8 cellular contexts compared by ENCODE assay signal in the genomic region with DNA sequence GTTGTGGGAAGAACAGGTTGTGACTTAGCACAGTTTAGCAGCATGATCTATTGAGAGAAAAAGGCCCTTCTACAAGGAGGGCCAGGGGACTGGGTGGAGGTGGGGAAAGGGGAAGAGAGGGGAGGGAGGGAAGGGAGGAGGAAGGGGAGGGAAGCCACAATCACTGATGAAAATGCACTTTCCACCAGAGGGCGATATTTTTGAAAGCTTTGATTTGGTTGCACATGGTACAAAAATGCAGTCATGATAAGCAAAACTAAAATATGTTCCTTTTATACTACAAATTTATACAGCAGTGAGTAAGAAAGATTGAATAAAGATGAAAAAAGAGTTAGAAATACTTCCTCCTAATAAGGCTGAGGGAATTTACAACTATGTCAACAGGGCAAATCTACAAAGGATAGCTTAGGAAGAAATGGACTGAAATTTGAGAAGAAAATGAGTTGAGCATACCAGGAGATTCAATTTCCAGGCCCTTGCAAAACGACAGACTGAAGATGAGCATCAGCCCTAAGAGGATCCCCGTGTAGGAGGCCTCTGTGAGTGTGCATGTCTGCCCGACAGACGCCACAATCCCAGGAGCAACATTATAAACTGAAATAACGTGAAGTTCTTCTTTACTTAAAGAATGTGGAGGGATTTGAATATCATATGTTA. TPM values are rescaled to one million over a fixed set of nuclear protein-coding genes. Genes with fewer than 3 reads are reported as not detected.
A peak's percentile ranks its signal among the peaks of the same experiment; 100 is the strongest.
DNase-seq lines count a peak whose midpoint lies in the region; ATAC-seq, FAIRE-seq and TF ChIP-seq lines count a peak whose summit lies in the region.

No MANE protein-coding gene starts in this region.

- no peaks in the 10 kb centered on the region for H4K20me1 ChIP-seq in hepatocyte (ENCODE audit: insufficient read depth, poor library complexity, severe bottlenecking)

- TF ChIP-seq POLR2A in stomach (IDR thresholded peaks at IDR 0.05): no peak

- ATAC-seq in GM18907 (IDR thresholded peaks at IDR 0.05; ENCODE audit: unreplicated experiment) (peak; percentile 42), GM21381 (IDR thresholded peaks at IDR 0.05; ENCODE audit: unreplicated experiment) (no peak)

- H3K79me2 ChIP-seq in hepatocyte: no peaks in the 10 kb centered on the region

- TF ChIP-seq EP300 in stomach (IDR thresholded peaks at IDR 0.05): no peak

- H3K4me3 ChIP-seq in hepatocyte: no peak overlapping the region
- no peak overlapping the region for H3K4me3 ChIP-seq in stomach

- H3K27ac ChIP-seq in VCaP: no peak overlapping the region; the same call in 1 of the 2 replicates
- no peak overlapping the region for H3K27ac ChIP-seq in hepatocyte
- no peak overlapping the region for H3K27ac ChIP-seq in stomach

- 44% methylated on average over 6 of the region's 6 CpGs for WGBS in hepatocyte (ENCODE audit: low lambda C conversion rate, missing lambda C conversion rate)
- WGBS in stomach, 5 donors: 59 to 64% (median 60%) methylated on average over 6 of the region's 6 CpGs

- no peak overlapping the region for H3K4me2 ChIP-seq in hepatocyte

- H3K36me3 ChIP-seq in hepatocyte (replicated peaks; ENCODE audit: insufficient read depth, low read depth) (no peaks in the 10 kb centered on the region), stomach (peaks cover 12 to 91% (median 76%) of the 10 kb centered on the region in 4 donors)

- FAIRE-seq in D721Med (lab: Jason Lieb, UNC): no peak

- H3K9me3 ChIP-seq in hepatocyte (ENCODE audit: low read depth) (peaks cover 6% of the 10 kb centered on the region), stomach (no peaks in the 10 kb centered on the region)

- H2AFZ ChIP-seq in hepatocyte: no peak overlapping the region

- H3K9me2 ChIP-seq in hepatocyte (replicated peaks; ENCODE audit: insufficient read depth): no peaks in the 10 kb centered on the region

- TF ChIP-seq CTCF in D721Med (IDR thresholded peaks at IDR 0.05; ENCODE audit: insufficient read depth, missing control alignments): peak; percentile 43
- peak; percentile 80 for TF ChIP-seq CTCF in VCaP (conservative IDR thresholded peaks at IDR 0.05)
- peak; percentile 63 for TF ChIP-seq CTCF in hepatocyte (IDR thresholded peaks at IDR 0.05; ENCODE audit: poor library complexity)
- peak in 5 of 7 experiments; percentile 27 to 64 (median 55) for TF ChIP-seq CTCF in stomach (IDR thresholded peaks at IDR 0.05)

- H3K27me3 ChIP-seq in hepatocyte (no peaks in the 10 kb centered on the region), stomach (no peaks in the 10 kb centered on the region)

- H3K4me1 ChIP-seq in hepatocyte (ENCODE audit: insufficient read depth): no peaks in the 10 kb centered on the region
- no peaks in the 10 kb centered on the region for H3K4me1 ChIP-seq in stomach

- intact Hi-C loops in stomach (cut with DNase I; ENCODE audit: low total_unique reads): no loop called here

- DNase-seq in D721Med (ENCODE audit: insufficient read length, low spot score) (no peak), NCI-H1092 treated with DMSO at 0.1 percent for 48 hours (lab: John Stamatoyannopoulos, UW) (peak; percentile 9), hepatocyte (ENCODE audit: low spot score) (peak; percentile 67), stomach (no peak), DMS79 treated with DMSO at 0.1 percent for 48 hours (lab: John Stamatoyannopoulos, UW) (no peak)

RNA-seq across cellular contexts. Expression of a gene that starts 17.2 kb away (rescaled TPM):
- total RNA-seq in hepatocyte (98.3 and 99.8 TPM in 2 replicates), stomach (100 to 1,000 TPM in 3 of 5 donors, 10 to 100 TPM in 2; 45.5 to 219 (median 130) TPM)
- polyA plus RNA-seq in hepatocyte (36.3 and 42.7 TPM in 2 replicates), stomach (100 to 1,000 TPM in 2 of 3 donors, 10 to 100 TPM in 1; 95.2 to 230 (median 156) TPM)

RNA-seq across cellular contexts. Expression of a gene that starts 18.1 kb away (rescaled TPM):
- 175 and 203 TPM in 2 replicates for total RNA-seq in hepatocyte
- 193 and 194 TPM in 2 replicates for polyA plus RNA-seq in hepatocyte
- 100 to 1,000 TPM in 1 of 5 donors, 10 to 100 TPM in 4; 21.1 to 183 (median 72.4) TPM for total RNA-seq in stomach
- 100 to 1,000 TPM in 2 of 3 donors, 10 to 100 TPM in 1; 89.2 to 144 (median 123) TPM for polyA plus RNA-seq in stomach

RNA-seq across cellular contexts. Expression of a gene that starts 41.3 kb away (rescaled TPM):
- total RNA-seq in hepatocyte (2.9 and 9.0 TPM in 2 replicates), stomach (10 to 100 TPM in 3 of 5 donors, 1 to 10 TPM in 1, under 1 TPM in 1; 0.45 to 29.8 (median 11.2) TPM)
- polyA plus RNA-seq in hepatocyte (27.5 and 30.4 TPM in 2 replicates), stomach (10 to 100 TPM in 1 of 3 donors, 1 to 10 TPM in 2; 6.8 to 12.6 (median 9.9) TPM)

Comparison
In these comparisons a context has a peak if more than half of its experiments do, and no peak if none do; other contexts are left out.
1. DNase-seq: peak in NCI-H1092 treated with DMSO at 0.1 percent for 48 hours (single experiment) and hepatocyte (single experiment); none in D721Med (single experiment), stomach (single experiment) and DMS79 treated with DMSO at 0.1 percent for 48 hours (single experiment).
2. Peak in every context shown above with its lines, with median percentiles within 50 percentile points of each other: CTCF ChIP-seq.